13 cellular contexts compared by ENCODE assay signal in the genomic region with DNA sequence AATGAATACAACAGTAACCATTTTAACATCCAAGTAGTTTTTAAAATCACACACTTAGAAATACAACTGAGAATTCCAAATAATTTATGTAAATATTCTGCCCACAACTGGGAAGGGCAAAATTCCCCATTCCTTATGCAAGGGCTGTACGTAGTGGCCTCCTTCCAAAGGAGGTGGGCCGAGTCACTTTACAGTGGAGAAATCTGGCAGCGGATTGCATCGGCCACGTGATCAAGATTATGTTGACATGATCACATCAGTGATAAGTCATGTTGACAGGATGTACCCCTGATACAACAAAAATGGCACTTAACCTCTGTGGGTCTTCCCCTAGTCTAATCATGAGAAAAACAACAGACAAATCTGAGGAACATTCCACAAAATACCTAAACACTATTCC.
A peak's percentile ranks its signal among the peaks of the same experiment; 100 is the strongest.
DNase-seq lines count a peak whose midpoint lies in the region; ATAC-seq and TF ChIP-seq lines count a peak whose summit lies in the region.
"Had no signal": no experiment of that assay in that cellular context is flagged by ENCODE, and none has a peak within 500 bp of the region (broad histone marks: within the 10 kb centered on the region; RNA-seq: fewer than 3 reads in every experiment).

No MANE protein-coding gene starts in this region.

- H3K9me3 ChIP-seq in lung (ENCODE audit: control insufficient read depth in 2 of 2, insufficient read depth in 1 of 2, low read length in 1 of 2) (peaks cover 0 to 2% of the 10 kb centered on the region in 2 donors), neuronal stem cell (replicated peaks in 1 of 2; ENCODE audit: control insufficient read depth in 2 of 2, insufficient read depth in 1 of 2, low read depth in 1 of 2, low read length in 2 of 2) (peaks cover 0 to 4% of the 10 kb centered on the region in 2 donors)
- H3K9me3 ChIP-seq: BLaER1 treated with 17β-estradiol and CSF1 and Interleukin-3, amounts not matched to agents 10 nM and 100 nM; heart right ventricle had no signal

- no peak overlapping the region for H3K4me3 ChIP-seq in choroid plexus epithelial cell (ENCODE audit: low read depth, low read length)
- no peak overlapping the region for H3K4me3 ChIP-seq in lung
- H3K4me3 ChIP-seq in neuronal stem cell (ENCODE audit: low read length in 2 of 2) = no peak overlapping the region
- H3K4me3 ChIP-seq: BLaER1 treated with 17β-estradiol and CSF1 and Interleukin-3, amounts not matched to agents 10 nM and 100 nM; heart right ventricle had no signal

- H3K18ac ChIP-seq in neuronal stem cell (ENCODE audit: low read length) = no peak overlapping the region

- no peak overlapping the region for H3K4me2 ChIP-seq in neuronal stem cell (ENCODE audit: insufficient read depth, low read length, poor library complexity, severe bottlenecking)
- H3K4me2 ChIP-seq: BLaER1 treated with 17β-estradiol and CSF1 and Interleukin-3, amounts not matched to agents 10 nM and 100 nM had no signal

- no peak overlapping the region for H3K14ac ChIP-seq in neuronal stem cell (ENCODE audit: low read length)

- no peak overlapping the region for H2BK12ac ChIP-seq in neuronal stem cell (ENCODE audit: low read length)

- H4K8ac ChIP-seq in neuronal stem cell (ENCODE audit: low read depth, low read length) = no peak overlapping the region

- no peak overlapping the region for H2AFZ ChIP-seq in neuronal stem cell (ENCODE audit: low read length)

- H3K36me3 ChIP-seq in lung (ENCODE audit: control insufficient read depth in 2 of 2, insufficient read depth in 2 of 2, low read length in 2 of 2) = no peaks in the 10 kb centered on the region
- H3K36me3 ChIP-seq in neuronal stem cell (replicated peaks in 1 of 2; ENCODE audit: control insufficient read depth in 2 of 2, insufficient read depth in 2 of 2, low read length in 2 of 2) = no peaks in the 10 kb centered on the region
- H3K36me3 ChIP-seq: BLaER1 treated with 17β-estradiol and CSF1 and Interleukin-3, amounts not matched to agents 10 nM and 100 nM; heart right ventricle; WERI-Rb-1 had no signal

- no peaks in the 10 kb centered on the region for H3K79me1 ChIP-seq in neuronal stem cell (ENCODE audit: low read depth, low read length)

- H2BK120ac ChIP-seq in neuronal stem cell (ENCODE audit: low read depth, low read length) = no peak overlapping the region

- no peak overlapping the region for H4K91ac ChIP-seq in neuronal stem cell (ENCODE audit: low read depth, low read length, poor library complexity)

- H3K4ac ChIP-seq in neuronal stem cell (ENCODE audit: low read length) = no peak overlapping the region

- H2BK15ac ChIP-seq in neuronal stem cell (ENCODE audit: low read length) = no peak overlapping the region

- 41 to 69% methylated on average over 5 of the region's 5 CpGs for WGBS in lung, 2 donors
- no CpG with 5 or more reads among the region's 5 CpGs for WGBS in neuronal stem cell (ENCODE audit: extremely low coverage in 2 of 2, insufficient read length in 2 of 2, insufficient replicate concordance in 1 of 2), 2 donors

- H3K23ac ChIP-seq in neuronal stem cell (ENCODE audit: low read depth, low read length, poor library complexity) = no peak overlapping the region

- TF ChIP-seq CTCF in choroid plexus epithelial cell (conservative IDR thresholded peaks at IDR 0.05; ENCODE audit: low read depth, low read length) (no peak), lung (IDR thresholded peaks at IDR 0.05; ENCODE audit: control extremely low read depth, extremely low read depth) (no peak)

- H3K27ac ChIP-seq in lung (ENCODE audit: low read depth in 1 of 2, low read length in 1 of 2) = no peak overlapping the region
- no peak overlapping the region for H3K27ac ChIP-seq in neuronal stem cell (replicated peaks; ENCODE audit: low read length)
- H3K27ac ChIP-seq: BLaER1 treated with 17β-estradiol and CSF1 and Interleukin-3, amounts not matched to agents 10 nM and 100 nM; heart right ventricle; WERI-Rb-1 had no signal

- no peak overlapping the region for H3K9ac ChIP-seq in neuronal stem cell (ENCODE audit: low read depth, low read length, poor library complexity)
- H3K9ac ChIP-seq: BLaER1 treated with 17β-estradiol and CSF1 and Interleukin-3, amounts not matched to agents 10 nM and 100 nM had no signal

- H3K4me1 ChIP-seq in lung (ENCODE audit: control insufficient read depth in 2 of 2, insufficient read depth in 2 of 2, low read length in 2 of 2) = peaks cover 0 to 3% of the 10 kb centered on the region in 2 donors
- H3K4me1 ChIP-seq in neuronal stem cell (ENCODE audit: control insufficient read depth in 2 of 2, insufficient read depth in 1 of 2, low read depth in 1 of 2, low read length in 2 of 2) = peaks cover 2 to 4% of the 10 kb centered on the region in 2 donors
- H3K4me1 ChIP-seq: BLaER1 treated with 17β-estradiol and CSF1 and Interleukin-3, amounts not matched to agents 10 nM and 100 nM had no signal

- no peak overlapping the region for H2AK5ac ChIP-seq in neuronal stem cell (ENCODE audit: low read depth, low read length)

- H3K27me3 ChIP-seq in lung (ENCODE audit: control insufficient read depth, insufficient read depth) (no peaks in the 10 kb centered on the region), neuronal stem cell (ENCODE audit: control insufficient read depth in 3 of 3, insufficient read depth in 3 of 3, low read depth in 1 of 3, low read length in 3 of 3) (no peaks in the 10 kb centered on the region)
- H3K27me3 ChIP-seq: BLaER1 treated with 17β-estradiol and CSF1 and Interleukin-3, amounts not matched to agents 10 nM and 100 nM; heart right ventricle had no signal

- ATAC-seq in lung (ENCODE audit: insufficient read depth, low FRiP score) (no peak), Right ventricle myocardium inferior (no peak)
- ATAC-seq: heart right ventricle; stimulated activated memory B cell treated with anti-CD40 and anti-IgM and Interleukin-4, amounts not matched to agents 10 μg/mL and 1 μg/mL and 100 μg/mL, for 72 hours had no signal

- DNase-seq in DMS 273 treated with DMSO at 0.1 percent for 48 hours (lab: John Stamatoyannopoulos, UW) (peak; percentile 73), NCI-H1694 (lab: John Stamatoyannopoulos, UW) (peak; percentile 52), choroid plexus epithelial cell (ENCODE audit: low read depth) (peak; percentile 66), lung (ENCODE audit: low spot score) (peak; percentile 37), epidermal melanocyte (ENCODE audit: insufficient read length, low spot score) (no peak), mucosa of gallbladder (ENCODE audit: low spot score) (no peak), neuronal stem cell (ENCODE audit: low spot score) (no peak), Right ventricle myocardium inferior (ENCODE audit: missing footprints) (no peak)
- DNase-seq: heart right ventricle, NCI-H1436, WERI-Rb-1 had no signal

- intact Hi-C loops in Right ventricle myocardium inferior (cut with DNase I) = no loop called here

- no peak overlapping the region for H2BK5ac ChIP-seq in neuronal stem cell (ENCODE audit: low read length)

Comparison
In these comparisons a context has a peak if more than half of its experiments do, and no peak if none do; other contexts are left out.
1. DNase-seq: peak in DMS 273 treated with DMSO at 0.1 percent for 48 hours (single experiment), NCI-H1694 (single experiment), choroid plexus epithelial cell (single experiment) and lung (single experiment); none in epidermal melanocyte (single experiment), mucosa of gallbladder (single experiment), neuronal stem cell (single experiment) and Right ventricle myocardium inferior (single experiment).